In genomic region chrX:99939883-99940232, GRCh38 we compare ENCODE assay signal across 27 cellular contexts.
"Had no signal": no experiment of that assay in that cellular context is flagged by ENCODE, and none has a peak within 500 bp of the region (broad histone marks: within the 10 kb centered on the region; RNA-seq: fewer than 3 reads in every experiment).

No MANE protein-coding gene starts in this region.

- ATAC-seq: activated CD4-positive, alpha-beta T cell treated with anti-CD3 and anti-CD28 coated beads for 36 hours; activated CD4-positive, CD25-positive, alpha-beta regulatory T cell treated with anti-CD3 and anti-CD28 coated beads, Interleukin-2, amount 50 U/mL, for 24 hours; activated CD8-positive, alpha-beta T cell treated with anti-CD3 and anti-CD28 coated beads, Interleukin-2, amount 10 ng/mL, durations not matched to agents 7 days and 5 days; PC-3; WTC11 had no signal

- H3K36me3 ChIP-seq: ascending aorta, cardiac muscle cell, MG63, Peyer's patch, SJSA1 had no signal

- H3K4me2 ChIP-seq: SK-N-SH had no signal

- H3K9me3 ChIP-seq: ascending aorta, MG63, Peyer's patch, SJSA1, SK-N-SH had no signal

- H3K27me3 ChIP-seq: ascending aorta, cardiac muscle cell, MG63, Peyer's patch, SJSA1 had no signal

- H3K4me1 ChIP-seq: ascending aorta, Peyer's patch, SJSA1 had no signal

- H3K9ac ChIP-seq: SK-N-SH had no signal

- H3K27ac ChIP-seq: ascending aorta, cardiac muscle cell, Peyer's patch, SJSA1 had no signal

- H3K4me3 ChIP-seq: ascending aorta, cardiac muscle cell, MG63, Peyer's patch, SJSA1 had no signal

- FAIRE-seq: TTC549 had no signal

- DNase-seq: activated CD4-positive, alpha-beta T cell treated with anti-CD3 and anti-CD28 coated beads for 36 hours; activated CD4-positive, alpha-beta T cell treated with anti-CD3 and anti-CD28 coated beads, Interleukin-2, amount 10 ng/mL, durations not matched to agents 7 days and 5 days; activated CD4-positive, alpha-beta T cell treated with anti-CD3 and anti-CD28 coated beads, Interleukin-2, amount 50 U/mL, for 48 hours; activated CD8-positive, alpha-beta T cell treated with anti-CD3 and anti-CD28 coated beads, Interleukin-2, amount 10 ng/mL, durations not matched to agents 7 days and 5 days; activated gamma-delta T cell; activated naive CD4-positive, alpha-beta T cell treated with Interleukin-2 at 50 U/mL for 16 hours; activated naive CD8-positive, alpha-beta T cell treated with anti-CD3 and anti-CD28 coated beads, Interleukin-2, amount 10 ng/mL, durations not matched to agents 7 days and 5 days; activated T-cell treated with anti-CD3 and anti-CD28 coated beads, Interleukin-2, amount 50 U/mL, for 24 hours; Kasumi-1; MG63; NCI-H1048; NCI-H1436 treated with DMSO at 0.1 percent for 48 hours; NCI-H1694 treated with DMSO at 0.1 percent for 48 hours; NCI-H2029; NCI-H345; NCI-H524 treated with DMSO at 0.1 percent for 48 hours; PC-3; Peyer's patch; RPMI8226; SHP77 treated with DMSO at 0.1 percent for 48 hours; SK-N-SH had no signal
